23 cellular contexts compared by ENCODE assay signal in genomic region chr14:53389207-53389606, GRCh38.
DNase-seq lines count a peak whose midpoint lies in the region; TF ChIP-seq lines count a peak whose summit lies in the region.
"Had no signal": no experiment of that assay in that cellular context is flagged by ENCODE, and none has a peak within 500 bp of the region (broad histone marks: within the 10 kb centered on the region; RNA-seq: fewer than 3 reads in every experiment).

No MANE protein-coding gene starts in this region.

- H2BK12ac ChIP-seq in mesenchymal stem cell (ENCODE audit: low read length in 2 of 2), result no peak overlapping the region

- no peak overlapping the region for H3K4ac ChIP-seq in mesenchymal stem cell (ENCODE audit: low read depth in 1 of 2, low read length in 2 of 2)

- H3K9ac ChIP-seq in GM23248 (no peak overlapping the region), mesenchymal stem cell (ENCODE audit: low read length) (peak overlapping the region; percentile 5)

- no peak overlapping the region for H4K91ac ChIP-seq in mesenchymal stem cell (ENCODE audit: low read length)

- H3F3A ChIP-seq in GM23248 (ENCODE audit: insufficient read depth), result peaks cover 40% of the 10 kb centered on the region

- in situ Hi-C loops in GM23248 (cut with MboI), result no loop called here

- H3K27me3 ChIP-seq in GM23248 (replicated peaks; ENCODE audit: insufficient read depth) (no peaks in the 10 kb centered on the region), mesenchymal stem cell (ENCODE audit: control insufficient read depth in 1 of 2, insufficient read depth in 1 of 2, low read length in 2 of 2) (no peaks in the 10 kb centered on the region), stomach (no peaks in the 10 kb centered on the region), Peyer's patch (no peaks in the 10 kb centered on the region)
- H3K27me3 ChIP-seq: gastrocnemius medialis, hepatocyte, neutrophil, right lobe of liver, suprapubic skin, upper lobe of right lung had no signal

- no peak overlapping the region for H3K14ac ChIP-seq in mesenchymal stem cell (ENCODE audit: low read length in 2 of 2)

- WGBS in GM23248 (ENCODE audit: low coverage in 1 of 2, low lambda C conversion rate in 2 of 2, missing lambda C conversion rate in 2 of 2), 2 experiments, result 5 to 10% methylated on average over 1 of the region's 1 CpG
- WGBS in mesenchymal stem cell, result no CpG with 5 or more reads among the region's 1 CpG
- WGBS in stomach, 5 donors, result 67 to 79% (median 76%) methylated on average over 1 of the region's 1 CpG

- H3K9me2 ChIP-seq in GM23248 (ENCODE audit: insufficient read depth), result no peaks in the 10 kb centered on the region

- H3K9me3 ChIP-seq in GM23248 (ENCODE audit: low read depth) (no peaks in the 10 kb centered on the region), mesenchymal stem cell (ENCODE audit: control insufficient read depth, low read length) (peaks cover 3% of the 10 kb centered on the region), stomach (peaks cover 0 to 2% (median 0%) of the 10 kb centered on the region in 4 donors), Peyer's patch (no peaks in the 10 kb centered on the region)
- H3K9me3 ChIP-seq: gastrocnemius medialis, neutrophil, right lobe of liver, suprapubic skin, upper lobe of right lung had no signal

- H3K27ac ChIP-seq in GM23248, result no peak overlapping the region
- peak overlapping the region; percentile 58 for H3K27ac ChIP-seq in epithelial cell of prostate
- H3K27ac ChIP-seq in mesenchymal stem cell (ENCODE audit: low read length, poor library complexity, severe bottlenecking), result no peak overlapping the region
- H3K27ac ChIP-seq in stomach, result no peak overlapping the region
- H3K27ac ChIP-seq in Peyer's patch, result no peak overlapping the region
- H3K27ac ChIP-seq: gastrocnemius medialis, hepatocyte, neutrophil, right lobe of liver, suprapubic skin, upper lobe of right lung had no signal

- H3K4me1 ChIP-seq in GM23248 (ENCODE audit: insufficient read depth) (peaks cover 36% of the 10 kb centered on the region), mesenchymal stem cell (ENCODE audit: control insufficient read depth, insufficient read depth, low read depth, low read length) (peaks cover 3% of the 10 kb centered on the region), stomach (no peaks in the 10 kb centered on the region), Peyer's patch (no peaks in the 10 kb centered on the region)
- H3K4me1 ChIP-seq: gastrocnemius medialis, right lobe of liver, upper lobe of right lung had no signal

- H3K4me3 ChIP-seq in GM23248, result no peak overlapping the region
- H3K4me3 ChIP-seq in mesenchymal stem cell (ENCODE audit: insufficient read depth in 1 of 2, low read depth in 1 of 2, low read length in 2 of 2), result no peak overlapping the region
- H3K4me3 ChIP-seq in stomach, result no peak overlapping the region
- H3K4me3 ChIP-seq in Peyer's patch, result no peak overlapping the region
- H3K4me3 ChIP-seq: gastrocnemius medialis, hepatocyte, right lobe of liver, suprapubic skin, upper lobe of right lung had no signal

- no peak overlapping the region for H3K18ac ChIP-seq in mesenchymal stem cell (ENCODE audit: low read depth in 1 of 2, low read length in 2 of 2)

- H3K79me1 ChIP-seq in mesenchymal stem cell (replicated peaks; ENCODE audit: low read length, poor library complexity, severe bottlenecking), result no peaks in the 10 kb centered on the region

- H2BK15ac ChIP-seq in mesenchymal stem cell (ENCODE audit: low read depth, poor library complexity, severe bottlenecking), result no peak overlapping the region

- no peak overlapping the region for H2BK120ac ChIP-seq in mesenchymal stem cell (ENCODE audit: low read depth, low read length)

- no peaks in the 10 kb centered on the region for H3K79me2 ChIP-seq in GM23248 (ENCODE audit: insufficient read depth)
- H3K79me2 ChIP-seq: hepatocyte had no signal

- no peaks in the 10 kb centered on the region for H3K36me3 ChIP-seq in GM23248 (ENCODE audit: low read depth)
- no peaks in the 10 kb centered on the region for H3K36me3 ChIP-seq in mesenchymal stem cell (ENCODE audit: control insufficient read depth in 1 of 2, insufficient read depth in 2 of 2, low read depth in 1 of 2, low read length in 2 of 2)
- H3K36me3 ChIP-seq in stomach, result no peaks in the 10 kb centered on the region
- no peaks in the 10 kb centered on the region for H3K36me3 ChIP-seq in Peyer's patch
- H3K36me3 ChIP-seq: gastrocnemius medialis, neutrophil, right lobe of liver, suprapubic skin, upper lobe of right lung had no signal

- H3K4me2 ChIP-seq in GM23248 (ENCODE audit: unreplicated experiment), result peak overlapping the region; percentile 11
- H3K4me2 ChIP-seq in mesenchymal stem cell (ENCODE audit: low read length, poor library complexity, severe bottlenecking), result no peak overlapping the region
- H3K4me2 ChIP-seq: hepatocyte had no signal

- no peak for TF ChIP-seq POLR2A in stomach (IDR thresholded peaks at IDR 0.05)
- no peak for TF ChIP-seq POLR2A in Peyer's patch (IDR thresholded peaks at IDR 0.05)

- TF ChIP-seq EP300 in stomach (IDR thresholded peaks at IDR 0.05), result no peak

- intact Hi-C loops in stomach (cut with DNase I; ENCODE audit: low total_unique reads), result no loop called here

- no peak overlapping the region for H2BK5ac ChIP-seq in mesenchymal stem cell (ENCODE audit: low read depth, low read length, poor library complexity, severe bottlenecking)

- DNase-seq in GM23248, result peak; percentile 74
- DNase-seq in RPMI7951 (ENCODE audit: low read depth), result peak; percentile 36
- DNase-seq in epithelial cell of prostate (ENCODE audit: low read depth, low spot score), result no peak
- DNase-seq in mesenchymal stem cell, result no peak
- no peak for DNase-seq in stomach
- DNase-seq in activated effector memory CD4-positive, alpha-beta T cell treated with Interleukin-2 at 50 U/mL for 16 hours, result no peak
- no peak for DNase-seq in Peyer's patch
- DNase-seq: activated CD4-positive, alpha-beta T cell treated with anti-CD3 and anti-CD28 coated beads for 36 hours; activated gamma-delta T cell; activated naive CD8-positive, alpha-beta T cell treated with anti-CD3 and anti-CD28 coated beads, Interleukin-2, amount 10 ng/mL, durations not matched to agents 7 days and 5 days; cerebellar nuclear complex; gastrocnemius medialis; NCI-H1105; NCI-H2081; NCI-H2227 treated with DMSO at 0.1 percent for 48 hours; right lobe of liver; RPMI8226; stimulated activated CD4-positive, alpha-beta T cell treated with anti-CD3 and anti-CD28 coated beads, Interleukin-12 subunit alpha, Interleukin-12 subunit beta, amount 100 ng/mL, for 4 hours; stimulated activated CD4-positive, alpha-beta T cell treated with anti-CD3 and anti-CD28 coated beads, Interleukin-4, amount 100 ng/mL, for 4 hours; upper lobe of right lung had no signal

- H2AFZ ChIP-seq in GM23248 (no peak overlapping the region), mesenchymal stem cell (ENCODE audit: low read depth, low read length) (no peak overlapping the region)
- H2AFZ ChIP-seq: hepatocyte had no signal

- TF ChIP-seq CTCF in stomach (IDR thresholded peaks at IDR 0.05), result no peak
- no peak for TF ChIP-seq CTCF in Peyer's patch (IDR thresholded peaks at IDR 0.05)

- no peak overlapping the region for H2AK5ac ChIP-seq in mesenchymal stem cell (ENCODE audit: low read length, severe bottlenecking)

- H4K8ac ChIP-seq in mesenchymal stem cell (ENCODE audit: low read length), result no peak overlapping the region

- H3K23ac ChIP-seq in mesenchymal stem cell (ENCODE audit: low read length in 2 of 2), result no peak overlapping the region

- no peaks in the 10 kb centered on the region for H4K20me1 ChIP-seq in GM23248 (ENCODE audit: insufficient read depth)

Comparison
In these comparisons a context has a peak if more than half of its experiments do, and no peak if none do; other contexts are left out.
1. DNase-seq: peak in GM23248 (single experiment) and RPMI7951 (single experiment); none in epithelial cell of prostate (single experiment), mesenchymal stem cell (single experiment), stomach (single experiment), activated effector memory CD4-positive, alpha-beta T cell treated with Interleukin-2 at 50 U/mL for 16 hours (single experiment) and Peyer's patch (0 of 3).